In the genomic region with DNA sequence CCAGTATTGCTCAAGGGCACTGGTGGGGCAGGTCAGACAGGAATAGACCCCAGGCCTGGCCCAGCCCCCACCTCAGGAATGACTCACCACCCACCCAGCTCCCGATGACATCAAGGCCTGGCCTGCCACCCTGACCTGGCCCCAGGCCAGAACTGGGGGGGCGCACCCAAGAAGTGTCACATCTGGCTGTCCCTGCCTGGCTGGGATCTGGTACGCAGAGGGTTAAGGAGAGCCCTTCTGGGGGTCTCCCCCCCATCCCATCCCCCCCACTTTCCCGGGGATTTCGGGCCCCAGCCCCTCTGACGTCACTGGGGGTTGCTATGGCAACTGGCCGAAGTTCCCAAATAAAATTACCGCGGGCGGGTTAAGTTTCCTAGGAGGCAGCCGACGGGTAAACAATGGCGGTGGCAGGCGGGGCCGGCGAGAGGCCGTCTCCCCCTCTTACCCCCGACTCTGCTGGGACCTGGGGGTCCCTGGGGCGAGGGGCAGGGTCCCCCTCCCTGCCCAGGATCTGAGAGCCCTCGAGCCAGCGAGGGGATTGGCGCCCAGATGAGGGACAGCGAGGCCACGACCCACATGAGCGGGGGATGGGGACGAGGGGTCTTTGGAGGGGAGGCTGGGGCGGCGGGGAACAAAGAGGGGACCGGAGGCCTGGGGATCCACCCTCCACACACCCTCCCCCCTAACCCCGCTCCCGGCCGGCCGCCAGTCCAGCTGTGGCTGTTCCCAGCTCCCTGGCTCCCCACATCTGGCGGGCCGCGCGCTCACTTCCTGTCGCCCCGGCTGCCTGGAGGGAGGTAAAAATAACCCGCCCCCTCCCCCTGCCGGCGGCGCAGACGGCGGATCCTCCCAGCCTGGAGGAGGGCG, we compare ENCODE assay signal across 8 cellular contexts. TPM values are rescaled to one million over a fixed set of nuclear protein-coding genes. Genes with fewer than 3 reads are reported as not detected.
DNase-seq lines count a peak whose midpoint lies in the region; ATAC-seq and TF ChIP-seq lines count a peak whose summit lies in the region.

No MANE protein-coding gene starts in this region.

- peak overlapping the region; percentile 100 for H3K27ac ChIP-seq in A673 (ENCODE audit: low read depth, low read length, poor library complexity, severe bottlenecking)
- peak overlapping the region; percentile 88 to 99 (median 93) for H3K27ac ChIP-seq in right lobe of liver

- no TSS peak for BruUV-seq in A673 (replicated peaks; lab: Mats Ljungman, UMichigan)

- TF ChIP-seq POLR2A in right lobe of liver (IDR thresholded peaks at IDR 0.05): peak; percentile 75

- no peaks in the 10 kb centered on the region for H3K27me3 ChIP-seq in A673 (replicated peaks; ENCODE audit: insufficient read depth, low read depth, low read length, poor library complexity)
- no peaks in the 10 kb centered on the region for H3K27me3 ChIP-seq in right lobe of liver

- CTCF ChIA-PET in A673 (lab: Charles Lee): interaction anchor here (0.7 to 1.3 kb wide), 3 partner anchors 14 to 79 kb away, joined by 3 to 14 read pairs (median 4); no protein-coding TSS in a partner anchor

- H3K9me3 ChIP-seq in A673 (ENCODE audit: low read depth, low read length, poor library complexity, severe bottlenecking): no peaks in the 10 kb centered on the region
- no peaks in the 10 kb centered on the region for H3K9me3 ChIP-seq in right lobe of liver

- H3K36me3 ChIP-seq in A673 (ENCODE audit: insufficient read depth, low read length, poor library complexity, severe bottlenecking): no peaks in the 10 kb centered on the region
- H3K36me3 ChIP-seq in right lobe of liver: no peaks in the 10 kb centered on the region

- ATAC-seq in GM18861 (IDR thresholded peaks at IDR 0.05; ENCODE audit: unreplicated experiment) (peak; percentile 14), HG03175 (IDR thresholded peaks at IDR 0.05; ENCODE audit: unreplicated experiment) (peak; percentile 22), right lobe of liver (peak; percentile 58 to 66 (median 63))

- DNase-seq in A673 (ENCODE audit: low spot score): peak; percentile 97
- peak; percentile 89 for DNase-seq in NCI-H510A (lab: John Stamatoyannopoulos, UW)
- DNase-seq in activated CD4-positive, alpha-beta T cell treated with anti-CD3 and anti-CD28 coated beads, Interleukin-2, amount 50 U/mL, for 1 hour: peak; percentile 94
- DNase-seq in dermis blood vessel endothelial cell: peak; percentile 92
- peak; percentile 84 to 90 (median 89) for DNase-seq in right lobe of liver
- peak; percentile 87 for DNase-seq in stimulated activated CD4-positive, alpha-beta T cell treated with anti-CD3 and anti-CD28 coated beads, Interleukin-4, amount 100 ng/mL, for 24 hours

- WGBS in right lobe of liver (ENCODE audit: insufficient coverage, low coverage, low lambda C conversion rate, missing lambda C conversion rate): 0% methylated on average over 10 of the region's 46 CpGs

- TF ChIP-seq CTCF in A673 (conservative IDR thresholded peaks at IDR 0.05; ENCODE audit: low read depth, low read length) (no peak), right lobe of liver (IDR thresholded peaks at IDR 0.05) (peak in 2 of 4 donors; percentile 9 to 14)

- H3K4me3 ChIP-seq in A673 (ENCODE audit: low read depth, low read length, poor library complexity, severe bottlenecking) (peak overlapping the region; percentile 59), right lobe of liver (peak overlapping the region; percentile 37 to 44 (median 44))

- POLR2A ChIA-PET in A673 (lab: Charles Lee; ENCODE audit: low non-redundant PET): interaction anchor here (0.5 to 0.7 kb wide), 3 partner anchors 8 to 548 kb away, joined by 4 to 14 read pairs (median 9); no protein-coding TSS in a partner anchor

- H3K4me1 ChIP-seq in A673 (ENCODE audit: insufficient read depth, low read length, poor library complexity, severe bottlenecking) (peaks cover 51% of the 10 kb centered on the region), right lobe of liver (no peaks in the 10 kb centered on the region)

- intact Hi-C loops in A673 (cut with micrococcal nuclease; ENCODE audit: unreplicated experiment): loop anchor here (10.0 kb wide), 1 partner anchor 682 kb away; no protein-coding TSS in a partner anchor
- intact Hi-C loops in right lobe of liver (cut with DNase I): no loop called here

RNA-seq across cellular contexts. Expression of a gene that starts 29.7 kb away (rescaled TPM):
- total RNA-seq in A673 (2021) (4.9 and 7.1 TPM in 2 replicates), dermis blood vessel endothelial cell (not detected in 2 replicates), right lobe of liver (not detected)

RNA-seq across cellular contexts. Expression of a gene that starts 52.0 kb away (rescaled TPM):
- total RNA-seq in A673 (2021) (9.8 and 13.7 TPM in 2 replicates), dermis blood vessel endothelial cell (23.7 and 26.0 TPM in 2 replicates), right lobe of liver (1 to 10 TPM in 5 of 6 experiments, under 1 TPM in 1; 0.98 to 3.7 (median 1.7) TPM)

RNA-seq across cellular contexts. Expression of a gene that starts 58.7 kb away (rescaled TPM):
- total RNA-seq in A673 (2021): 3.2 and 4.0 TPM in 2 replicates
- 0.37 and 0.51 TPM in 2 replicates for total RNA-seq in dermis blood vessel endothelial cell
- 1 to 10 TPM in 4 of 6 experiments, under 1 TPM in 2; 0.34 to 3.7 (median 1.2) TPM for total RNA-seq in right lobe of liver

RNA-seq across cellular contexts. Expression of a gene that starts 58.7 kb away (rescaled TPM):
- total RNA-seq in A673 (2021) (38.6 and 40.9 TPM in 2 replicates), dermis blood vessel endothelial cell (6.8 and 10.5 TPM in 2 replicates), right lobe of liver (10 to 100 TPM; 16.5 to 29.8 (median 18.1) TPM)

Comparison
In these comparisons a context has a peak if more than half of its experiments do, and no peak if none do; other contexts are left out.
1. Peak in every context shown above with its lines: DNase-seq, ATAC-seq, H3K4me3 ChIP-seq and H3K27ac ChIP-seq.